8 cellular contexts compared by ENCODE assay signal in the genomic region with DNA sequence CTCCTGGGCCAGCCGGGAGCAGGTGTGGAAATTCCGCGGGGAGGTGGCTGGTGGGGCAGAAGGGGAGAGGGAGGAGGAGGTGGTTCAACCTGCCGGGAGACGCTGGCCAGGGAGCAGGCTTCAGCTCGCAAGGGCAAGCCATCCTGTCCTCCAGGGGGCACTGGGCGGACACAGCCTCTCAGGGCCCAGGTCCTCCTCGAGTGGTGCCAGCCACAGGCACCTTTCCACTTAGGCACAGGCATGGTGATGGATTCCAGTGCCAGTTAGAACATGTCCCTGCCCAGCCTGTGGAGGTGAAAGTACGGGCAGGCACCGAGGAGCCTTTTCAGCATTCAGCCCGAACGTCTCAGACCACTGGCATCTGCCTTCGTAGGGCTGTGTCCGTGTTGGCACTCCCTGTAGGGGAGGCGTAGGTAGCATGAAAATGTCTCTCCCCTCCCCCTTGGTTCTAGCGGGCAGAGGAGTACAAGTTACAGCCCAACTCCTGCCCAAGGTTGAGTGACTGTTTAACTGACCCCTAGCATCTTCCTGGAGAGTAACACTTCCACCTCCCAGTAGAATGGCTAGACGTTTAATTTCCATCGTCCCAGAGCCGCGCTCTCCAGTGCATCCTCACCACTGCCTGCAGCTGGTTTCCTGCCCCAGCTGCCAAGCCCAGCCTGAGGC. TPM values are rescaled to one million over a fixed set of nuclear protein-coding genes. Genes with fewer than 3 reads are reported as not detected.
DNase-seq lines count a peak whose midpoint lies in the region; ATAC-seq, FAIRE-seq and TF ChIP-seq lines count a peak whose summit lies in the region.

No MANE protein-coding gene starts in this region.

- H2BK15ac ChIP-seq in H1 (ENCODE audit: low read length): peak overlapping the region; percentile 88; the same call in 1 of the 2 replicates

- H4K20me1 ChIP-seq in GM23248 (ENCODE audit: insufficient read depth) (no peaks in the 10 kb centered on the region), H1 (replicated peaks in 1 of 2; ENCODE audit: control insufficient read depth in 1 of 2, insufficient read depth in 2 of 2, low read length in 2 of 2) (peaks cover 34 to 37% of the 10 kb centered on the region in 2 experiments)

- H3K27me3 ChIP-seq in BJ (ENCODE audit: control insufficient read depth, insufficient read depth, low read length) (no peaks in the 10 kb centered on the region; the same call in 1 of the 2 replicates), GM23248 (replicated peaks; ENCODE audit: insufficient read depth) (no peaks in the 10 kb centered on the region), H1 (replicated peaks in 1 of 4; ENCODE audit: control insufficient read depth in 3 of 4, extremely low read depth in 1 of 4, insufficient read depth in 3 of 4, low read length in 3 of 4) (peaks cover 0 to 5% (median 0%) of the 10 kb centered on the region in 4 experiments; a peak in 4 of 7 replicates)

- TF ChIP-seq RAD21 in H1 (IDR thresholded peaks at IDR 0.05 in 1 of 2, conservative IDR thresholded peaks at IDR 0.05 in 1 of 2; ENCODE audit: low read depth in 2 of 2, low read length in 2 of 2): peak; percentile 44 to 51

- TF ChIP-seq POLR2A in H1 (IDR thresholded peaks at IDR 0.05; ENCODE audit: control extremely low read depth in 1 of 2, low read depth in 2 of 2, low read length in 2 of 2): no peak

- FAIRE-seq in H1 (lab: Jason Lieb, UNC): no peak

- H2AFZ ChIP-seq in GM23248 (peak overlapping the region; percentile 83), H1 (ENCODE audit: low read length) (no peak overlapping the region)

- H3K27ac ChIP-seq in GM23248 (no peak overlapping the region), H1 (ENCODE audit: low read depth, low read length) (no peak overlapping the region)

- H3K56ac ChIP-seq in H1 (replicated peaks; ENCODE audit: insufficient read length, low read depth, low read length): no peak overlapping the region

- H3K23me2 ChIP-seq in H1 (ENCODE audit: low read depth, low read length): peaks cover 9% of the 10 kb centered on the region; the same call in 1 of the 2 replicates

- H3F3A ChIP-seq in GM23248 (ENCODE audit: insufficient read depth): no peaks in the 10 kb centered on the region

- POLR2A ChIA-PET in BJ (lab: Charles Lee) (interaction anchor here (0.6 kb wide), 1 partner anchor 171 kb away, joined by 3 read pairs; no protein-coding TSS in a partner anchor), H1 (lab: Charles Lee; ENCODE audit: partially characterized antibody) (interaction anchor here (1.1 to 1.7 kb wide), 3 partner anchors 21 to 27 kb away, joined by 3 read pairs; no protein-coding TSS in a partner anchor)

- in situ Hi-C loops in GM23248 (cut with MboI): no loop called here

- H3K9me2 ChIP-seq in GM23248 (ENCODE audit: insufficient read depth): no peaks in the 10 kb centered on the region

- H3K4me3 Mint-ChIP-seq in mesothelial cell of epicardium (peak overlapping the region; percentile 69), type B pancreatic cell (peak overlapping the region; percentile 84)

- H2BK120ac ChIP-seq in H1 (replicated peaks; ENCODE audit: low read depth, low read length): no peak overlapping the region

- peaks cover 18% of the 10 kb centered on the region for H3K79me1 ChIP-seq in H1 (ENCODE audit: low read depth, low read length)

- peak overlapping the region; percentile 86 for H3K4me2 ChIP-seq in GM23248 (ENCODE audit: unreplicated experiment)
- H3K4me2 ChIP-seq in H1 (ENCODE audit: insufficient read depth in 1 of 2, low read depth in 2 of 2, low read length in 2 of 2): peak overlapping the region; percentile 61 to 86

- H4K91ac ChIP-seq in H1 (replicated peaks; ENCODE audit: insufficient read length, low read length): no peak overlapping the region

- H3K27ac Mint-ChIP-seq in mesothelial cell of epicardium (no peak overlapping the region), type B pancreatic cell (no peak overlapping the region)

- TF ChIP-seq EP300 in H1 (IDR thresholded peaks at IDR 0.05; ENCODE audit: borderline replicate concordance in 1 of 2, low read depth in 2 of 2, low read length in 2 of 2): no peak

- H3K9ac ChIP-seq in GM23248 (peak overlapping the region; percentile 80), H1 (replicated peaks in 1 of 4; ENCODE audit: extremely low read depth in 1 of 4, low read depth in 3 of 4, low read length in 3 of 4) (no peak overlapping the region)

- H3K27me3 Mint-ChIP-seq in mesothelial cell of epicardium (ENCODE audit: low read depth) (no peaks in the 10 kb centered on the region), type B pancreatic cell (no peaks in the 10 kb centered on the region)

- H4K8ac ChIP-seq in H1 (ENCODE audit: extremely low read depth, insufficient read depth, low read length): 0 out of 2 replicates have a peak overlapping the region, but pooled peaks have one; percentile 12

- H3K9me3 ChIP-seq in GM23248 (ENCODE audit: low read depth) (no peaks in the 10 kb centered on the region), H1 (ENCODE audit: insufficient read depth in 2 of 2, low read depth in 1 of 2, low read length in 1 of 2) (no peaks in the 10 kb centered on the region)

- no peak overlapping the region for H2BK20ac ChIP-seq in H1 (ENCODE audit: low read length)

- CTCF ChIA-PET in BJ (lab: Yijun Ruan, JAX): interaction anchor here (0.7 to 4.9 kb wide), 12 partner anchors 10 to 295 kb away, joined by 3 to 34 read pairs (median 4); no protein-coding TSS in a partner anchor
- CTCF ChIA-PET in H1 (lab: Charles Lee; ENCODE audit: partially characterized antibody): interaction anchor here (0.6 to 34.8 kb wide), 23 partner anchors 8 to 290 kb away, joined by 3 to 670 read pairs (median 4); no protein-coding TSS in a partner anchor

- H3K18ac ChIP-seq in H1 (ENCODE audit: extremely low read depth, low read length): no peak overlapping the region

- peaks cover 42% of the 10 kb centered on the region for H3K79me2 ChIP-seq in GM23248 (ENCODE audit: insufficient read depth)
- peaks cover 0 to 46% of the 10 kb centered on the region in 2 experiments; a peak in 3 of 4 replicates for H3K79me2 ChIP-seq in H1 (ENCODE audit: control insufficient read depth in 1 of 2, insufficient read depth in 2 of 2, low read length in 2 of 2)

- H3K4me1 ChIP-seq in GM23248 (ENCODE audit: insufficient read depth): no peaks in the 10 kb centered on the region
- peaks cover 9 to 15% (median 12%) of the 10 kb centered on the region in 4 experiments for H3K4me1 ChIP-seq in H1 (replicated peaks in 1 of 4; ENCODE audit: control insufficient read depth in 3 of 4, insufficient read depth in 4 of 4, low read length in 3 of 4)

- TF ChIP-seq CTCF in BJ (IDR thresholded peaks at IDR 0.05; ENCODE audit: insufficient read depth, low read depth, low read length) (peak; percentile 80), H1 (IDR thresholded peaks at IDR 0.05; ENCODE audit: control extremely low read depth in 1 of 3, insufficient read depth in 1 of 3, low read depth in 1 of 3, low read length in 3 of 3) (peak; percentile 47 to 84 (median 74)), mesothelial cell of epicardium (IDR thresholded peaks at IDR 0.05; ENCODE audit: unreplicated experiment) (no peak), type B pancreatic cell (conservative IDR thresholded peaks at IDR 0.05) (peak; percentile 61)

- H3K9me3 Mint-ChIP-seq in mesothelial cell of epicardium: no peaks in the 10 kb centered on the region
- no peaks in the 10 kb centered on the region for H3K9me3 Mint-ChIP-seq in type B pancreatic cell

- H3K23ac ChIP-seq in H1 (ENCODE audit: insufficient read length): no peak overlapping the region

- H3K36me3 Mint-ChIP-seq in mesothelial cell of epicardium (peaks cover 3% of the 10 kb centered on the region), type B pancreatic cell (no peaks in the 10 kb centered on the region)

- no peaks in the 10 kb centered on the region for H3K36me3 ChIP-seq in BJ (ENCODE audit: control insufficient read depth, insufficient read depth, low read length)
- no peaks in the 10 kb centered on the region for H3K36me3 ChIP-seq in GM23248 (ENCODE audit: low read depth)
- no peaks in the 10 kb centered on the region; a peak in 1 of 8 replicates for H3K36me3 ChIP-seq in H1 (ENCODE audit: control insufficient read depth in 2 of 4, insufficient read depth in 4 of 4, low read length in 3 of 4)

- ATAC-seq in HG03520 (IDR thresholded peaks at IDR 0.05; ENCODE audit: unreplicated experiment): no peak
- ATAC-seq in HG03108 (IDR thresholded peaks at IDR 0.05; ENCODE audit: unreplicated experiment): no peak

- H3K4me3 ChIP-seq in BJ (ENCODE audit: low read depth, low read length) (peak overlapping the region; percentile 69), GM23248 (peak overlapping the region; percentile 87), H1 (ENCODE audit: extremely low read depth in 1 of 4, insufficient read depth in 2 of 4, low read depth in 3 of 4, low read length in 4 of 4) (peak overlapping the region; percentile 54 to 66 (median 61); a peak in 7 of 8 replicates)

- H2BK5ac ChIP-seq in H1 (ENCODE audit: low read depth, low read length): 0 out of 2 replicates have a peak overlapping the region, but pooled peaks have one; percentile 18

- peak overlapping the region; percentile 88; the same call in 1 of the 2 replicates for H2BK12ac ChIP-seq in H1 (ENCODE audit: low read depth, low read length)

- peak overlapping the region; percentile 32 for H3K4ac ChIP-seq in H1 (replicated peaks; ENCODE audit: insufficient read length, low read depth, low read length)

- no peak overlapping the region for H3K14ac ChIP-seq in H1 (ENCODE audit: insufficient read length)

- H2AK5ac ChIP-seq in H1 (ENCODE audit: low read depth, low read length): no peak overlapping the region

- 73 to 81% methylated on average over 20 of the region's 20 CpGs for WGBS in GM23248 (ENCODE audit: low coverage in 1 of 2, low lambda C conversion rate in 2 of 2, missing lambda C conversion rate in 2 of 2), 2 experiments
- 50% methylated on average over 17 of the region's 20 CpGs; no CpG with 5 or more reads in 1 of the 2 experiments for WGBS in H1 (ENCODE audit: extremely low coverage in 1 of 2, insufficient coverage in 1 of 2, insufficient read length in 1 of 2, insufficient replicate concordance in 2 of 2, low coverage in 1 of 2, low lambda C conversion rate in 2 of 2, missing lambda C conversion rate in 1 of 2), 2 experiments

- no peak overlapping the region for H4K5ac ChIP-seq in H1 (ENCODE audit: insufficient read length, low read depth, low read length)

- DNase-seq in BJ (ENCODE audit: low read depth): no peak
- DNase-seq in GM23248: peak; percentile 71
- DNase-seq in RKO (ENCODE audit: low spot score): peak; percentile 55
- DNase-seq in H1 (ENCODE audit: low read depth in 1 of 2, low spot score in 2 of 2): peak in 1 of 2 experiments; percentile 77
- DNase-seq in mesothelial cell of epicardium (ENCODE audit: low spot score in 2 of 2, unreplicated experiment in 2 of 2): no peak
- DNase-seq in type B pancreatic cell (ENCODE audit: extremely low spot score, unreplicated experiment): no peak

- H3K4me1 Mint-ChIP-seq in mesothelial cell of epicardium (peaks cover 9% of the 10 kb centered on the region), type B pancreatic cell (ENCODE audit: unreplicated experiment) (peaks cover 36% of the 10 kb centered on the region)

RNA-seq across cellular contexts. Expression of gene DAB2IP, which starts 48.9 kb away (rescaled TPM):
- polyA plus RNA-seq in BJ (2011; rRNA removed) (18.1 and 38.1 TPM in 2 replicates), GM23248 (2016; fragmentation: Nextera tagmentation; extraction: Ambion mirVana) (2.1 and 2.6 TPM in 2 replicates), H1 (2011; rRNA removed) (19.7 and 28.0 TPM in 2 replicates)
- 41.3 and 44.4 TPM in 2 replicates for polyA minus RNA-seq in BJ (2011; rRNA and poly(A)+ RNA removed)
- 9.5 and 19.7 TPM in 2 replicates for total RNA-seq in GM23248 (2014; rRNA removed; shearing (Covaris generic))
- 39.5 and 41.4 TPM in 2 replicates for total RNA-seq in H1 (2021; fragmentation: NEBNext Ultra II Directional; extraction: Animal tissue kit (Norgen Biotek cat#: 25700))
- polyA plus RNA-seq in H1 (2011; cell fraction: cytosol; rRNA removed): 23.7 TPM
- 50.0 TPM for polyA plus RNA-seq in H1 (2011; cell fraction: nucleus; rRNA removed)
- 23.2 to 24.5 TPM (median 23.7 TPM) in 4 replicates for polyA plus RNA-seq in H1 (2012, experiment 1 of 2)
- 20.4 TPM for polyA plus RNA-seq in H1 (2012, experiment 2 of 2)
- 15.8 TPM for polyA plus RNA-seq in H1 (2013, experiment 1 of 2)
- 15.8 TPM for polyA plus RNA-seq in H1 (2013, experiment 2 of 2)
- polyA minus RNA-seq in H1 (2011; rRNA and poly(A)+ RNA removed): 38.5 and 60.7 TPM in 2 replicates
- polyA minus RNA-seq in H1 (2011; cell fraction: cytosol; rRNA and poly(A)+ RNA removed): 25.3 TPM
- 30.7 TPM for polyA minus RNA-seq in H1 (2011; cell fraction: nucleus; rRNA and poly(A)+ RNA removed)
- total RNA-seq in mesothelial cell of epicardium (71.1 to 76.5 TPM (median 75.7 TPM) in 3 replicates), type B pancreatic cell (ENCODE audit: low replicate concordance) (49.7 and 57.2 TPM in 2 replicates)

Comparison
In these comparisons a context has a peak if more than half of its experiments do, and no peak if none do; other contexts are left out.
1. DNase-seq: peak in GM23248 (single experiment) and RKO (single experiment); none in BJ (single experiment), mesothelial cell of epicardium (0 of 2) and type B pancreatic cell (single experiment).
2. Peak in every context shown above with its lines, with median percentiles within 50 percentile points of each other: H3K4me3 ChIP-seq.